16 cellular contexts compared by ENCODE assay signal in genomic region chr17:81210466-81210865, GRCh38. TPM values are rescaled to one million over a fixed set of nuclear protein-coding genes. Genes with fewer than 3 reads are reported as not detected.
A peak's percentile ranks its signal among the peaks of the same experiment; 100 is the strongest.
DNase-seq lines count a peak whose midpoint lies in the region; ATAC-seq and TF ChIP-seq lines count a peak whose summit lies in the region.
"Had no signal": no experiment of that assay in that cellular context is flagged by ENCODE, and none has a peak within 500 bp of the region (broad histone marks: within the 10 kb centered on the region; RNA-seq: fewer than 3 reads in every experiment).

No MANE protein-coding gene starts in this region.

- ATAC-seq in left cardiac atrium (peak in 1 of 2 donors; percentile 45), left ventricle myocardium superior (no peak), GM19395 (IDR thresholded peaks at IDR 0.05; ENCODE audit: unreplicated experiment) (no peak)
- ATAC-seq: GM12878 had no signal

- H2AFZ ChIP-seq in osteoblast (ENCODE audit: low read length), result peak overlapping the region; percentile 85
- H2AFZ ChIP-seq: GM23338 had no signal

- DNase-seq in left cardiac atrium, result peak; percentile 57
- no peak for DNase-seq in left ventricle myocardium superior
- DNase-seq in dermis blood vessel endothelial cell, result peak; percentile 31
- DNase-seq in osteoblast (ENCODE audit: insufficient read length, low spot score, missing footprints), result peak; percentile 80
- DNase-seq in SIG-M5 treated with dmso at 0.1 percent for 504 hours (lab: John Stamatoyannopoulos, UW; ENCODE audit: unreplicated experiment), result no peak
- DNase-seq in activated T-cell treated with anti-CD3 and anti-CD28 coated beads, Interleukin-2, amount 50 U/mL, for 1 hour, result no peak
- DNase-seq: 8988T; CD4-positive, alpha-beta memory T cell; DMS79; H7 had no signal

- no peaks in the 10 kb centered on the region for H3K9me3 ChIP-seq in osteoblast (ENCODE audit: low read depth, low read length)

- H3K4me2 ChIP-seq in osteoblast (ENCODE audit: insufficient read depth, low read length), result peak overlapping the region; percentile 73
- H3K4me2 ChIP-seq: GM23338 had no signal

- no peak for TF ChIP-seq CTCF in osteoblast (IDR thresholded peaks at IDR 0.05; ENCODE audit: extremely low read depth, low read depth, low read length)

- H3K27ac ChIP-seq in osteoblast (ENCODE audit: low read depth, low read length), result peak overlapping the region; percentile 56
- H3K27ac ChIP-seq: C4-2B, HL-60 had no signal

- H3K79me2 ChIP-seq in osteoblast (ENCODE audit: insufficient read depth, low read length), result no peaks in the 10 kb centered on the region

- no peaks in the 10 kb centered on the region for H3K27me3 ChIP-seq in osteoblast (ENCODE audit: insufficient read depth, low read length)

- H4K20me1 ChIP-seq in osteoblast (ENCODE audit: insufficient read depth, low read length), result peaks cover 4% of the 10 kb centered on the region

- peaks cover 10% of the 10 kb centered on the region for H3K4me1 ChIP-seq in osteoblast (ENCODE audit: insufficient read depth, low read length)

- peak overlapping the region; percentile 47 for H3K4me3 ChIP-seq in osteoblast (ENCODE audit: insufficient read depth, low read length)
- H3K4me3 ChIP-seq: GM12878, GM23338 had no signal

- intact Hi-C loops in left cardiac atrium (cut with DNase I) (no loop called here), left ventricle myocardium superior (cut with micrococcal nuclease) (no loop called here)

- no peaks in the 10 kb centered on the region for H3K36me3 ChIP-seq in osteoblast (ENCODE audit: insufficient read depth, low read length)

RNA-seq across cellular contexts. Expression of gene CEP131, which starts 12.3 kb away (rescaled TPM):
- total RNA-seq in left cardiac atrium (1 to 10 TPM; 4.9 to 5.7 TPM), left ventricle myocardium superior (13.6 TPM), dermis blood vessel endothelial cell (11.3 and 12.3 TPM in 2 replicates), osteoblast (7.7 and 8.7 TPM in 2 replicates)

RNA-seq across cellular contexts. Expression of gene TEPSIN, which starts 28.4 kb away (rescaled TPM):
- 10 to 100 TPM; 12.7 to 14.0 TPM for total RNA-seq in left cardiac atrium
- total RNA-seq in left ventricle myocardium superior, result 13.8 TPM
- total RNA-seq in dermis blood vessel endothelial cell, result 12.1 and 24.5 TPM in 2 replicates
- total RNA-seq in osteoblast, result 16.6 and 18.0 TPM in 2 replicates

RNA-seq across cellular contexts. Expression of gene NDUFAF8, which starts 28.7 kb away (rescaled TPM):
- total RNA-seq in left cardiac atrium (10 to 100 TPM; 60.2 to 66.5 TPM), left ventricle myocardium superior (53.7 TPM), dermis blood vessel endothelial cell (18.4 and 26.9 TPM in 2 replicates), osteoblast (19.9 and 28.0 TPM in 2 replicates)

RNA-seq across cellular contexts. Expression of gene AATK, which starts 44.4 kb away (rescaled TPM):
- total RNA-seq in left cardiac atrium (10 to 100 TPM in 1 of 2 donors, 1 to 10 TPM in 1; 8.3 to 12.7 TPM), left ventricle myocardium superior (14.5 TPM), dermis blood vessel endothelial cell (4.0 and 4.1 TPM in 2 replicates), osteoblast (under 0.01 TPM in 1 of 2 replicates, not detected in the other)
- total RNA-seq: GM12878 had no signal

RNA-seq across cellular contexts. Expression of gene PVALEF, which starts 45.2 kb away (rescaled TPM):
- not detected for total RNA-seq in left cardiac atrium
- 0.20 TPM for total RNA-seq in left ventricle myocardium superior
- total RNA-seq in dermis blood vessel endothelial cell, result not detected in 2 replicates
- total RNA-seq in osteoblast, result not detected in 2 replicates
- total RNA-seq: CD4-positive, alpha-beta memory T cell; G401; GM12878; GM23338; H7 had no signal

Comparison
In these comparisons a context has a peak if more than half of its experiments do, and no peak if none do; other contexts are left out.
1. DNase-seq: peak in left cardiac atrium (single experiment), dermis blood vessel endothelial cell (single experiment) and osteoblast (single experiment); none in left ventricle myocardium superior (single experiment), SIG-M5 treated with dmso at 0.1 percent for 504 hours (single experiment) and activated T-cell treated with anti-CD3 and anti-CD28 coated beads, Interleukin-2, amount 50 U/mL, for 1 hour (single experiment).